ENCODE assay signal across 15 cellular contexts in genomic region chr1:199857516-199857915, GRCh38.
DNase-seq lines count a peak whose midpoint lies in the region; ATAC-seq, FAIRE-seq and TF ChIP-seq lines count a peak whose summit lies in the region.
"Had no signal": no experiment of that assay in that cellular context is flagged by ENCODE, and none has a peak within 500 bp of the region (broad histone marks: within the 10 kb centered on the region; RNA-seq: fewer than 3 reads in every experiment).

No MANE protein-coding gene starts in this region.

- H3K36me3 ChIP-seq in BLaER1 treated with 17β-estradiol and CSF1 and Interleukin-3, amounts not matched to agents 10 nM and 100 nM = no peaks in the 10 kb centered on the region
- no peaks in the 10 kb centered on the region for H3K36me3 ChIP-seq in endothelial cell of umbilical vein (ENCODE audit: control insufficient read depth in 2 of 2, extremely low read depth in 1 of 2, insufficient read depth in 2 of 2, low read length in 2 of 2)
- H3K36me3 ChIP-seq in smooth muscle cell (ENCODE audit: low read depth) = no peaks in the 10 kb centered on the region

- H3K4me1 Mint-ChIP-seq in activated naive CD4-positive, alpha-beta T cell treated with anti-CD3 and anti-CD28 coated beads for 36 hours (ENCODE audit: low read depth) = peaks cover 4% of the 10 kb centered on the region

- POLR2A ChIA-PET in endothelial cell of umbilical vein (lab: Charles Lee) = no interaction called here

- intact Hi-C loops in endothelial cell of umbilical vein (cut with micrococcal nuclease) = loop anchor here (5.0 to 10.0 kb wide), 3 partner anchors 583 to 920 kb away; no protein-coding TSS in a partner anchor
- intact Hi-C loops in activated naive CD4-positive, alpha-beta T cell treated with anti-CD3 and anti-CD28 coated beads for 36 hours (cut with micrococcal nuclease) = no loop called here

- H3K9me3 ChIP-seq in BLaER1 treated with 17β-estradiol and CSF1 and Interleukin-3, amounts not matched to agents 10 nM and 100 nM (replicated peaks in 1 of 11) = no peaks in the 10 kb centered on the region; a peak in 2 of 22 replicates
- H3K9me3 ChIP-seq in endothelial cell of umbilical vein (replicated peaks; ENCODE audit: control insufficient read depth, insufficient read depth, low read length) (no peaks in the 10 kb centered on the region), smooth muscle cell (replicated peaks; ENCODE audit: low read depth) (no peaks in the 10 kb centered on the region)

- CTCF ChIA-PET in endothelial cell of umbilical vein (lab: Charles Lee) = no interaction called here
- CTCF ChIA-PET in activated naive CD4-positive, alpha-beta T cell treated with anti-CD3 and anti-CD28 coated beads for 36 hours (lab: Charles Lee) = no interaction called here

- peak overlapping the region in 7 of 11 experiments; percentile 42 to 71 (median 61); a peak in 11 of 22 replicates for H3K9ac ChIP-seq in BLaER1 treated with 17β-estradiol and CSF1 and Interleukin-3, amounts not matched to agents 10 nM and 100 nM
- H3K9ac ChIP-seq in endothelial cell of umbilical vein (replicated peaks; ENCODE audit: extremely low read depth, insufficient read depth, low read length) (no peak overlapping the region), smooth muscle cell (ENCODE audit: low read depth) (no peak overlapping the region)

- no peak for DNase-seq in HL-60 (ENCODE audit: low read depth in 1 of 2, low spot score in 1 of 2)
- no peak for DNase-seq in endothelial cell of umbilical vein (ENCODE audit: low read depth, low spot score)
- no peak for DNase-seq in smooth muscle cell (lab: John Stamatoyannopoulos, UW; ENCODE audit: unreplicated experiment)
- DNase-seq in activated naive CD4-positive, alpha-beta T cell treated with anti-CD3 and anti-CD28 coated beads for 36 hours = no peak
- no peak for DNase-seq in T-helper 1 cell
- DNase-seq: ACHN; CD4-positive, alpha-beta T cell; NCI-H1417 treated with DMSO at 0.1 percent for 48 hours; NCI-H2029 treated with DMSO at 0.1 percent for 48 hours; NCI-H2171 treated with DMSO at 0.1 percent for 48 hours; NCI-H446 treated with DMSO at 0.1 percent for 48 hours; NCI-H774 had no signal

- no peak for TF ChIP-seq POLR2A in endothelial cell of umbilical vein (IDR thresholded peaks at IDR 0.05; ENCODE audit: low read depth, low read length)

- H3K27me3 Mint-ChIP-seq in activated naive CD4-positive, alpha-beta T cell treated with anti-CD3 and anti-CD28 coated beads for 36 hours (ENCODE audit: low read depth) = peaks cover 11% of the 10 kb centered on the region

- no peak overlapping the region for H3K27ac Mint-ChIP-seq in activated naive CD4-positive, alpha-beta T cell treated with anti-CD3 and anti-CD28 coated beads for 36 hours
- H3K27ac Mint-ChIP-seq: CD4-positive, alpha-beta T cell had no signal

- 100% methylated on average over 1 of the region's 1 CpG for WGBS in smooth muscle cell (ENCODE audit: low lambda C conversion rate)

- no peak overlapping the region for H3K4me3 Mint-ChIP-seq in activated naive CD4-positive, alpha-beta T cell treated with anti-CD3 and anti-CD28 coated beads for 36 hours
- H3K4me3 Mint-ChIP-seq: CD4-positive, alpha-beta T cell had no signal

- H3K4me1 ChIP-seq in BLaER1 treated with 17β-estradiol and CSF1 and Interleukin-3, amounts not matched to agents 10 nM and 100 nM = peaks cover 10 to 71% (median 58%) of the 10 kb centered on the region in 10 experiments
- H3K4me1 ChIP-seq in endothelial cell of umbilical vein (ENCODE audit: control insufficient read depth, extremely low read depth, insufficient read depth, low read length) = peaks cover 42% of the 10 kb centered on the region
- peaks cover 17% of the 10 kb centered on the region for H3K4me1 ChIP-seq in smooth muscle cell (ENCODE audit: low read depth)

- no peaks in the 10 kb centered on the region for H3K9me3 Mint-ChIP-seq in activated naive CD4-positive, alpha-beta T cell treated with anti-CD3 and anti-CD28 coated beads for 36 hours
- H3K9me3 Mint-ChIP-seq: CD4-positive, alpha-beta T cell had no signal

- TF ChIP-seq CTCF in HL-60 (IDR thresholded peaks at IDR 0.05; ENCODE audit: insufficient read depth, low read length) = no peak
- no peak for TF ChIP-seq CTCF in endothelial cell of umbilical vein (IDR thresholded peaks at IDR 0.05; ENCODE audit: extremely low read depth in 1 of 2, insufficient read depth in 1 of 2, low read depth in 1 of 2, low read length in 2 of 2)
- no peak for TF ChIP-seq CTCF in smooth muscle cell (IDR thresholded peaks at IDR 0.05; ENCODE audit: borderline replicate concordance, insufficient read depth, poor library complexity, severe bottlenecking)

- H4K20me1 ChIP-seq in BLaER1 treated with 17β-estradiol and CSF1 and Interleukin-3, amounts not matched to agents 10 nM and 100 nM = no peaks in the 10 kb centered on the region
- no peaks in the 10 kb centered on the region for H4K20me1 ChIP-seq in endothelial cell of umbilical vein (replicated peaks; ENCODE audit: control insufficient read depth, extremely low read depth, insufficient read depth, low read length)
- H4K20me1 ChIP-seq in smooth muscle cell (ENCODE audit: low read depth) = no peaks in the 10 kb centered on the region

- H3F3A ChIP-seq in smooth muscle cell (ENCODE audit: low read depth) = no peaks in the 10 kb centered on the region

- no peak overlapping the region for H2AFZ ChIP-seq in endothelial cell of umbilical vein (ENCODE audit: low read depth, low read length)
- peak overlapping the region; percentile 25 for H2AFZ ChIP-seq in smooth muscle cell (ENCODE audit: low read depth)

- ATAC-seq in HG03196 (IDR thresholded peaks at IDR 0.05; ENCODE audit: unreplicated experiment) = no peak
- ATAC-seq: K562 had no signal

- peak overlapping the region in 9 of 11 experiments; percentile 22 to 91 (median 73); a peak in 15 of 22 replicates for H3K4me2 ChIP-seq in BLaER1 treated with 17β-estradiol and CSF1 and Interleukin-3, amounts not matched to agents 10 nM and 100 nM
- H3K4me2 ChIP-seq in endothelial cell of umbilical vein (ENCODE audit: insufficient read depth, low read length) (no peak overlapping the region), smooth muscle cell (peak overlapping the region; percentile 44)

- FAIRE-seq in endothelial cell of umbilical vein (lab: Jason Lieb, UNC) = no peak
- FAIRE-seq: K562 had no signal

- no peaks in the 10 kb centered on the region for H3K36me3 Mint-ChIP-seq in activated naive CD4-positive, alpha-beta T cell treated with anti-CD3 and anti-CD28 coated beads for 36 hours (ENCODE audit: low read depth)

- peak overlapping the region in 3 of 10 experiments; percentile 11 to 35 (median 31); a peak in 5 of 20 replicates for H3K4me3 ChIP-seq in BLaER1 treated with 17β-estradiol and CSF1 and Interleukin-3, amounts not matched to agents 10 nM and 100 nM
- H3K4me3 ChIP-seq in HL-60 (replicated peaks; ENCODE audit: insufficient read depth, low read length) (no peak overlapping the region), endothelial cell of umbilical vein (replicated peaks in 1 of 3; ENCODE audit: insufficient read depth in 1 of 3, low read depth in 1 of 3, low read length in 3 of 3) (no peak overlapping the region), smooth muscle cell (no peak overlapping the region)
- H3K4me3 ChIP-seq: K562 had no signal

- H3K27me3 ChIP-seq in BLaER1 treated with 17β-estradiol and CSF1 and Interleukin-3, amounts not matched to agents 10 nM and 100 nM = no peaks in the 10 kb centered on the region
- H3K27me3 ChIP-seq in HL-60 (ENCODE audit: insufficient read depth, poor library complexity, severe bottlenecking) (no peaks in the 10 kb centered on the region), endothelial cell of umbilical vein (ENCODE audit: control insufficient read depth in 2 of 2, insufficient read depth in 2 of 2, low read length in 2 of 2) (no peaks in the 10 kb centered on the region), smooth muscle cell (ENCODE audit: low read depth) (no peaks in the 10 kb centered on the region)

- H3K9me1 ChIP-seq in endothelial cell of umbilical vein (replicated peaks; ENCODE audit: control insufficient read depth, extremely low read depth, insufficient read depth, low read length) = no peaks in the 10 kb centered on the region

- no TSS peak for BruUV-seq in endothelial cell of umbilical vein (replicated peaks; lab: Mats Ljungman, UMichigan)

- no peaks in the 10 kb centered on the region for H3K79me2 ChIP-seq in endothelial cell of umbilical vein (ENCODE audit: control insufficient read depth, insufficient read depth, low read length)
- H3K79me2 ChIP-seq in smooth muscle cell (ENCODE audit: low read depth) = no peaks in the 10 kb centered on the region

- dilution Hi-C loops in endothelial cell of umbilical vein (cut with MboI; ENCODE audit: extremely low pct_ligation_motif_present, low sequenced_read_pairs) = no loop called here

- peak overlapping the region in 10 of 11 experiments; percentile 36 to 92 (median 84); a peak in 20 of 22 replicates for H3K27ac ChIP-seq in BLaER1 treated with 17β-estradiol and CSF1 and Interleukin-3, amounts not matched to agents 10 nM and 100 nM
- peak overlapping the region; percentile 49 for H3K27ac ChIP-seq in HL-60 (replicated peaks)
- peak overlapping the region; percentile 6 for H3K27ac ChIP-seq in endothelial cell of umbilical vein (ENCODE audit: insufficient read depth, low read depth, low read length)
- peak overlapping the region; percentile 88 for H3K27ac ChIP-seq in smooth muscle cell (ENCODE audit: low read depth)

TF ChIP-seq in endothelial cell of umbilical vein, 7 proteins besides CTCF, POLR2A, EP300 and RAD21:
- TF ChIP-seq EZH2 (IDR thresholded peaks at IDR 0.05; ENCODE audit: borderline replicate concordance, low read depth, low read length, severe bottlenecking) (no peak), MYC (IDR thresholded peaks at IDR 0.05; ENCODE audit: low read depth, low read length) (no peak), MAX (IDR thresholded peaks at IDR 0.05; ENCODE audit: insufficient read depth, insufficient read length) (no peak), FOS (IDR thresholded peaks at IDR 0.05; ENCODE audit: borderline replicate concordance, insufficient read depth, low read length) (no peak), POLR2AphosphoS5 (IDR thresholded peaks at IDR 0.05; ENCODE audit: insufficient read depth, low read depth, low read length) (no peak), JUN (IDR thresholded peaks at IDR 0.05; ENCODE audit: borderline replicate concordance, insufficient read depth, insufficient read length, low read depth) (no peak), GATA2 (IDR thresholded peaks at IDR 0.05; ENCODE audit: insufficient read depth, insufficient read length, low read depth, low read length) (no peak)

Comparison
In these comparisons a context has a peak if more than half of its experiments do, and no peak if none do; other contexts are left out.
1. H3K27ac ChIP-seq: peak in every context shown above with its lines; median percentile 88 in smooth muscle cell; 84 in BLaER1 treated with 17β-estradiol and CSF1 and Interleukin-3, amounts not matched to agents 10 nM and 100 nM; 49 in HL-60; 6 in endothelial cell of umbilical vein.
2. H3K9ac ChIP-seq: peak in BLaER1 treated with 17β-estradiol and CSF1 and Interleukin-3, amounts not matched to agents 10 nM and 100 nM (7 of 11); none in endothelial cell of umbilical vein (single experiment) and smooth muscle cell (single experiment).